In genomic region chr4:55949480-55949802, GRCh38 we compare ENCODE assay signal across 8 cellular contexts. TPM values are rescaled to one million over a fixed set of nuclear protein-coding genes. Genes with fewer than 3 reads are reported as not detected.
A peak's percentile ranks its signal among the peaks of the same experiment; 100 is the strongest.
DNase-seq lines count a peak whose midpoint lies in the region; ATAC-seq, FAIRE-seq and TF ChIP-seq lines count a peak whose summit lies in the region.

No MANE protein-coding gene starts in this region.

- POLR2A ChIA-PET in activated CD4-positive, alpha-beta T cell treated with anti-CD3 and anti-CD28 coated beads, Interleukin-2, amount 10 ng/mL, durations not matched to agents 7 days and 5 days (lab: Charles Lee), result interaction anchor here (1.2 kb wide), 1 partner anchor 438 kb away, joined by 4 read pairs; the partner anchor contains the start of gene AASDH

- WGBS in thymus, result 3% methylated on average over 3 of the region's 3 CpGs

- peak overlapping the region; percentile 97 for H3K27ac Mint-ChIP-seq in activated CD4-positive, alpha-beta T cell treated with anti-CD3 and anti-CD28 coated beads, Interleukin-2, amount 10 ng/mL, durations not matched to agents 7 days and 5 days
- peak overlapping the region; percentile 86 for H3K27ac Mint-ChIP-seq in activated naive CD8-positive, alpha-beta T cell treated with anti-CD3 and anti-CD28 coated beads for 36 hours

- H3K9me3 Mint-ChIP-seq in activated CD4-positive, alpha-beta T cell treated with anti-CD3 and anti-CD28 coated beads, Interleukin-2, amount 10 ng/mL, durations not matched to agents 7 days and 5 days, result peaks cover 4% of the 10 kb centered on the region
- H3K9me3 Mint-ChIP-seq in activated naive CD8-positive, alpha-beta T cell treated with anti-CD3 and anti-CD28 coated beads for 36 hours, result peaks cover 5% of the 10 kb centered on the region

- H3K27ac ChIP-seq in kidney (ENCODE audit: low read depth in 2 of 2, low read length in 2 of 2) (peak overlapping the region; percentile 86 to 97), thymus (ENCODE audit: low read depth) (peak overlapping the region; percentile 88)

- no peaks in the 10 kb centered on the region for H3K27me3 Mint-ChIP-seq in activated CD4-positive, alpha-beta T cell treated with anti-CD3 and anti-CD28 coated beads, Interleukin-2, amount 10 ng/mL, durations not matched to agents 7 days and 5 days
- no peaks in the 10 kb centered on the region for H3K27me3 Mint-ChIP-seq in activated naive CD8-positive, alpha-beta T cell treated with anti-CD3 and anti-CD28 coated beads for 36 hours

- ATAC-seq in left lobe of liver, result no peak

- peaks cover 7 to 20% of the 10 kb centered on the region in 2 donors for H3K4me1 ChIP-seq in kidney (ENCODE audit: control insufficient read depth in 1 of 2, insufficient read depth in 1 of 2, low read depth in 1 of 2, low read length in 2 of 2)
- H3K4me1 ChIP-seq in thymus (ENCODE audit: control insufficient read depth, insufficient read depth, low read length), result peaks cover 10% of the 10 kb centered on the region

- H3K27me3 ChIP-seq in thymus (ENCODE audit: control insufficient read depth, insufficient read depth), result no peaks in the 10 kb centered on the region

- H3K9me3 ChIP-seq in kidney (ENCODE audit: control insufficient read depth in 1 of 2, low read length in 2 of 2) (no peaks in the 10 kb centered on the region), thymus (ENCODE audit: control insufficient read depth) (no peaks in the 10 kb centered on the region)

- H3K4me1 Mint-ChIP-seq in activated CD4-positive, alpha-beta T cell treated with anti-CD3 and anti-CD28 coated beads, Interleukin-2, amount 10 ng/mL, durations not matched to agents 7 days and 5 days, result peaks cover 43% of the 10 kb centered on the region
- H3K4me1 Mint-ChIP-seq in activated naive CD8-positive, alpha-beta T cell treated with anti-CD3 and anti-CD28 coated beads for 36 hours, result peaks cover 27% of the 10 kb centered on the region

- peak overlapping the region; percentile 60 to 77 for H3K9ac ChIP-seq in kidney (ENCODE audit: low read length in 2 of 2)

- intact Hi-C loops in kidney (cut with DNase I), result no loop called here

- CTCF ChIA-PET in activated CD4-positive, alpha-beta T cell treated with anti-CD3 and anti-CD28 coated beads, Interleukin-2, amount 10 ng/mL, durations not matched to agents 7 days and 5 days (lab: Charles Lee), result interaction anchor here (0.6 to 3.0 kb wide), 29 partner anchors 10 to 708 kb away, joined by 3 to 43 read pairs (median 4); partner anchors contain the start of genes AASDH, PAICS and PPAT

- no peak for FAIRE-seq in kidney (lab: Jason Lieb, UNC)

- DNase-seq in activated CD4-positive, alpha-beta T cell treated with anti-CD3 and anti-CD28 coated beads, Interleukin-2, amount 10 ng/mL, durations not matched to agents 7 days and 5 days, result no peak
- DNase-seq in activated CD4-positive, alpha-beta T cell treated with anti-CD3 and anti-CD28 coated beads for 4 hours, result no peak
- no peak for DNase-seq in activated naive CD8-positive, alpha-beta T cell treated with anti-CD3 and anti-CD28 coated beads for 36 hours
- DNase-seq in kidney (no peak), NCI-H446 (lab: John Stamatoyannopoulos, UW) (no peak), left lobe of liver (ENCODE audit: low spot score) (no peak), NCI-H774 (lab: John Stamatoyannopoulos, UW) (no peak)

- H3K4me3 ChIP-seq in kidney (ENCODE audit: low read length in 2 of 2), result peak overlapping the region; percentile 85 to 93
- H3K4me3 ChIP-seq in thymus (ENCODE audit: low read length), result peak overlapping the region; percentile 91

- no peak for TF ChIP-seq CTCF in kidney (IDR thresholded peaks at IDR 0.05; ENCODE audit: borderline replicate concordance, extremely low read depth, insufficient read depth)

- H3K36me3 ChIP-seq in kidney (ENCODE audit: control insufficient read depth in 1 of 2, insufficient read depth in 2 of 2, low read length in 2 of 2) (peaks cover 0 to 10% of the 10 kb centered on the region in 2 donors), thymus (ENCODE audit: control insufficient read depth, insufficient read depth) (no peaks in the 10 kb centered on the region)

- H3K4me3 Mint-ChIP-seq in activated CD4-positive, alpha-beta T cell treated with anti-CD3 and anti-CD28 coated beads, Interleukin-2, amount 10 ng/mL, durations not matched to agents 7 days and 5 days, result peak overlapping the region; percentile 77
- H3K4me3 Mint-ChIP-seq in activated naive CD8-positive, alpha-beta T cell treated with anti-CD3 and anti-CD28 coated beads for 36 hours, result peak overlapping the region; percentile 82

- H3K36me3 Mint-ChIP-seq in activated CD4-positive, alpha-beta T cell treated with anti-CD3 and anti-CD28 coated beads, Interleukin-2, amount 10 ng/mL, durations not matched to agents 7 days and 5 days (ENCODE audit: low read depth), result peaks cover 27% of the 10 kb centered on the region
- peaks cover 15% of the 10 kb centered on the region for H3K36me3 Mint-ChIP-seq in activated naive CD8-positive, alpha-beta T cell treated with anti-CD3 and anti-CD28 coated beads for 36 hours

RNA-seq across cellular contexts. Expression of gene CEP135, which starts 0.7 kb away (rescaled TPM):
- total RNA-seq in activated CD4-positive, alpha-beta T cell treated with anti-CD3 and anti-CD28 coated beads, Interleukin-2, amount 10 ng/mL, durations not matched to agents 7 days and 5 days, result 10 to 100 TPM; 19.1 to 22.7 TPM
- 10 to 100 TPM; 14.6 to 16.6 TPM for total RNA-seq in activated naive CD8-positive, alpha-beta T cell treated with anti-CD3 and anti-CD28 coated beads for 36 hours
- total RNA-seq in kidney (9.2 TPM), left lobe of liver (0.81 TPM)
- polyA plus RNA-seq in kidney (ENCODE audit: insufficient read depth, low read depth, low replicate concordance) (2.3 TPM), thymus (7.8 TPM)
